Comparison of ENCODE assay signal across 8 cellular contexts in genomic region chr16:81096715-81097208, GRCh38. TPM values are rescaled to one million over a fixed set of nuclear protein-coding genes. Genes with fewer than 3 reads are reported as not detected.
DNase-seq lines count a peak whose midpoint lies in the region; ATAC-seq, FAIRE-seq and TF ChIP-seq lines count a peak whose summit lies in the region.

No MANE protein-coding gene starts in this region.

- no peaks in the 10 kb centered on the region for H3K9me3 ChIP-seq in CD4-positive, CD25-positive, alpha-beta regulatory T cell (ENCODE audit: control insufficient read depth in 2 of 2, low read length in 2 of 2)
- H3K9me3 ChIP-seq in MG63, result no peaks in the 10 kb centered on the region
- H3K9me3 ChIP-seq in neuron (ENCODE audit: low read length), result no peaks in the 10 kb centered on the region

- no peak for ATAC-seq in CD4-positive, CD25-positive, alpha-beta regulatory T cell (ENCODE audit: low read depth in 2 of 2)
- ATAC-seq in GM19351 (IDR thresholded peaks at IDR 0.05; ENCODE audit: unreplicated experiment), result no peak

- DNase-seq in CD4-positive, CD25-positive, alpha-beta regulatory T cell, result no peak
- DNase-seq in MG63, result no peak
- DNase-seq in coronary artery (ENCODE audit: low spot score), result no peak
- DNase-seq in NCI-H1694 treated with DMSO at 0.1 percent for 48 hours (lab: John Stamatoyannopoulos, UW), result no peak
- DNase-seq in GM19239 (ENCODE audit: insufficient read length, low spot score), result no peak
- DNase-seq in activated gamma-delta T cell (lab: John Stamatoyannopoulos, UW), result no peak

- no peaks in the 10 kb centered on the region for H3K27me3 ChIP-seq in CD4-positive, CD25-positive, alpha-beta regulatory T cell (ENCODE audit: control insufficient read depth, insufficient read depth, low read length)
- H3K27me3 ChIP-seq in MG63 (no peaks in the 10 kb centered on the region), neuron (ENCODE audit: insufficient read depth, low read length) (no peaks in the 10 kb centered on the region)

- H3K27ac ChIP-seq in CD4-positive, CD25-positive, alpha-beta regulatory T cell (ENCODE audit: insufficient read depth, low read length, poor library complexity, severe bottlenecking), result peak overlapping the region; percentile 56
- peak overlapping the region in 1 of 2 donors; percentile 83 for H3K27ac ChIP-seq in coronary artery

- FAIRE-seq in GM19239 (lab: Jason Lieb, UNC), result no peak

- H3K27ac Mint-ChIP-seq in CD4-positive, CD25-positive, alpha-beta regulatory T cell, result peak overlapping the region in 2 of 3 donors; percentile 27 to 61

- peak overlapping the region; percentile 70 for H3K4me3 ChIP-seq in CD4-positive, CD25-positive, alpha-beta regulatory T cell (ENCODE audit: low read depth, low read length)
- peak overlapping the region; percentile 76 for H3K4me3 ChIP-seq in MG63
- H3K4me3 ChIP-seq in coronary artery, result peak overlapping the region; percentile 88
- H3K4me3 ChIP-seq in neuron (ENCODE audit: low read length), result peak overlapping the region; percentile 45

- no peaks in the 10 kb centered on the region for H3K36me3 ChIP-seq in CD4-positive, CD25-positive, alpha-beta regulatory T cell (ENCODE audit: control insufficient read depth, insufficient read depth, low read length)
- H3K36me3 ChIP-seq in MG63, result no peaks in the 10 kb centered on the region
- H3K36me3 ChIP-seq in neuron (ENCODE audit: insufficient read depth, low read length), result no peaks in the 10 kb centered on the region

- H2AFZ ChIP-seq in neuron (ENCODE audit: low read depth, low read length), result peak overlapping the region; percentile 64

- H3K4me1 Mint-ChIP-seq in CD4-positive, CD25-positive, alpha-beta regulatory T cell, result peaks cover 5 to 20% (median 6%) of the 10 kb centered on the region in 4 donors

- no peak for TF ChIP-seq CTCF in coronary artery (IDR thresholded peaks at IDR 0.05)

- H3K27me3 Mint-ChIP-seq in CD4-positive, CD25-positive, alpha-beta regulatory T cell, result no peaks in the 10 kb centered on the region

- H3K36me3 Mint-ChIP-seq in CD4-positive, CD25-positive, alpha-beta regulatory T cell, result no peaks in the 10 kb centered on the region

- H3K9me3 Mint-ChIP-seq in CD4-positive, CD25-positive, alpha-beta regulatory T cell, result no peaks in the 10 kb centered on the region

- H3K4me1 ChIP-seq in CD4-positive, CD25-positive, alpha-beta regulatory T cell (ENCODE audit: control insufficient read depth, insufficient read depth, low read length, poor library complexity, severe bottlenecking), result peaks cover 11% of the 10 kb centered on the region
- peaks cover 5% of the 10 kb centered on the region for H3K4me1 ChIP-seq in neuron (ENCODE audit: insufficient read depth, low read length)

- H3K4me3 Mint-ChIP-seq in CD4-positive, CD25-positive, alpha-beta regulatory T cell, result peak overlapping the region; percentile 77 to 96 (median 90)

RNA-seq across cellular contexts. Expression of gene GCSH, which starts 0.6 kb away (rescaled TPM):
- total RNA-seq in CD4-positive, CD25-positive, alpha-beta regulatory T cell, result 3.4 TPM
- polyA plus RNA-seq in CD4-positive, CD25-positive, alpha-beta regulatory T cell, result 1 to 10 TPM; 3.9 to 8.2 (median 6.7) TPM
- 44.5 and 80.6 TPM in 2 replicates for total RNA-seq in MG63 (2014; rRNA removed; shearing (Covaris generic); ENCODE audit: low replicate concordance)

RNA-seq across cellular contexts. Expression of gene C16orf46, which starts 19.7 kb away (rescaled TPM):
- total RNA-seq in CD4-positive, CD25-positive, alpha-beta regulatory T cell, result not detected
- polyA plus RNA-seq in CD4-positive, CD25-positive, alpha-beta regulatory T cell, result under 1 TPM in 2 of 4 donors, not detected in 2; 0.32 to 0.57 TPM
- total RNA-seq in MG63 (2014; rRNA removed; shearing (Covaris generic); ENCODE audit: low replicate concordance), result 0.07 TPM in 1 of 2 replicates, not detected in the other

Comparison
In these comparisons a context has a peak if more than half of its experiments do, and no peak if none do; other contexts are left out.
1. RNA of gene GCSH, which starts 0.6 kb away (total RNA-seq): 44.5 to 80.6 TPM in MG63; 3.4 TPM in CD4-positive, CD25-positive, alpha-beta regulatory T cell (single experiment); every median in the first group is over 10 times any median in the second.
2. Peak in every context shown above with its lines, with median percentiles within 50 percentile points of each other: H3K4me3 ChIP-seq.